In genomic region chr4:1873776-1874175, GRCh38 we compare ENCODE assay signal across 12 cellular contexts. TPM values are rescaled to one million over a fixed set of nuclear protein-coding genes. Genes with fewer than 3 reads are reported as not detected.
A peak's percentile ranks its signal among the peaks of the same experiment; 100 is the strongest.
DNase-seq lines count a peak whose midpoint lies in the region; ATAC-seq and TF ChIP-seq lines count a peak whose summit lies in the region.
"Had no signal": no experiment of that assay in that cellular context is flagged by ENCODE, and none has a peak within 500 bp of the region (broad histone marks: within the 10 kb centered on the region; RNA-seq: fewer than 3 reads in every experiment).

No MANE protein-coding gene starts in this region.

- CTCF ChIA-PET in OCI-LY7 (lab: Charles Lee; ENCODE audit: unreplicated experiment), result no interaction called here

- no peak overlapping the region for H2AFZ ChIP-seq in OCI-LY7 (ENCODE audit: low read length)

- H3K27me3 ChIP-seq in ectodermal cell (ENCODE audit: control insufficient read depth, insufficient read depth, low read length, poor library complexity, severe bottlenecking) (peaks cover 11% of the 10 kb centered on the region), uterus (no peaks in the 10 kb centered on the region)

- peaks cover 33% of the 10 kb centered on the region for H3K4me1 ChIP-seq in OCI-LY7 (ENCODE audit: insufficient read depth, low read length, poor library complexity, severe bottlenecking)
- peaks cover 13% of the 10 kb centered on the region for H3K4me1 ChIP-seq in ectodermal cell (ENCODE audit: control insufficient read depth, insufficient read depth, low read length)
- no peaks in the 10 kb centered on the region for H3K4me1 ChIP-seq in uterus

- H3K79me2 ChIP-seq in OCI-LY7 (ENCODE audit: insufficient read depth, low read depth, low read length), result peaks cover 69% of the 10 kb centered on the region

- DNase-seq in activated T-cell treated with anti-CD3 and anti-CD28 coated beads, Interleukin-2, amount 50 U/mL, for 72 hours, result no peak
- no peak for DNase-seq in activated T-cell treated with anti-CD3 and anti-CD28 coated beads, Interleukin-2, amount 50 U/mL, for 1 hour
- DNase-seq in OCI-LY7 (ENCODE audit: low spot score), result no peak
- no peak for DNase-seq in stimulated activated naive CD8-positive, alpha-beta T cell treated with anti-CD3 and anti-CD28 coated beads, Interleukin-15, amount 100 ng/mL, for 72 hours
- DNase-seq in uterus, result no peak
- no peak for DNase-seq in NCI-H1092 treated with DMSO at 0.1 percent for 48 hours (lab: John Stamatoyannopoulos, UW)
- DNase-seq: activated CD4-positive, CD25-positive, alpha-beta regulatory T cell treated with anti-CD3 and anti-CD28 coated beads, Interleukin-2, amount 50 U/mL, for 72 hours; OCI-M1 had no signal

- peaks cover 30% of the 10 kb centered on the region for H4K20me1 ChIP-seq in OCI-LY7 (ENCODE audit: insufficient read depth, low read length)

- H3K4me3 ChIP-seq in OCI-LY7 (ENCODE audit: low read depth, low read length, poor library complexity, severe bottlenecking) (peak overlapping the region; percentile 94), ectodermal cell (ENCODE audit: insufficient read depth, low read depth, low read length) (peak overlapping the region; percentile 11), uterus (no peak overlapping the region)

- H3K36me3 ChIP-seq in OCI-LY7 (ENCODE audit: insufficient read depth, low read length), result peaks cover 42% of the 10 kb centered on the region
- no peaks in the 10 kb centered on the region for H3K36me3 ChIP-seq in ectodermal cell (ENCODE audit: control insufficient read depth, insufficient read depth, low read length)
- no peaks in the 10 kb centered on the region for H3K36me3 ChIP-seq in uterus

- peaks cover 63% of the 10 kb centered on the region for H3K4me1 Mint-ChIP-seq in activated T-cell treated with anti-CD3 and anti-CD28 coated beads, Interleukin-2, amount 50 U/mL, for 72 hours (ENCODE audit: low read depth)
- H3K4me1 Mint-ChIP-seq in stimulated activated naive CD8-positive, alpha-beta T cell treated with anti-CD3 and anti-CD28 coated beads, Interleukin-15, amount 100 ng/mL, for 72 hours, result peaks cover 60% of the 10 kb centered on the region

- peaks cover 4 to 13% of the 10 kb centered on the region in 2 donors for H3K36me3 Mint-ChIP-seq in activated T-cell treated with anti-CD3 and anti-CD28 coated beads, Interleukin-2, amount 50 U/mL, for 72 hours (ENCODE audit: insufficient read depth in 2 of 2)
- H3K36me3 Mint-ChIP-seq: CD14-positive monocyte had no signal

- H3K4me3 Mint-ChIP-seq in activated T-cell treated with anti-CD3 and anti-CD28 coated beads, Interleukin-2, amount 50 U/mL, for 72 hours, result peak overlapping the region; percentile 96 to 98
- H3K4me3 Mint-ChIP-seq in stimulated activated naive CD8-positive, alpha-beta T cell treated with anti-CD3 and anti-CD28 coated beads, Interleukin-15, amount 100 ng/mL, for 72 hours, result peak overlapping the region; percentile 22 to 29
- H3K4me3 Mint-ChIP-seq: CD14-positive monocyte had no signal

- no peak for ATAC-seq in activated T-cell treated with anti-CD3 and anti-CD28 coated beads, Interleukin-2, amount 50 U/mL, for 72 hours (replicated peaks in 1 of 2)
- ATAC-seq in stimulated activated naive CD8-positive, alpha-beta T cell treated with anti-CD3 and anti-CD28 coated beads, Interleukin-15, amount 100 ng/mL, for 72 hours, result no peak
- ATAC-seq in HG02610 (IDR thresholded peaks at IDR 0.05; ENCODE audit: unreplicated experiment), result no peak
- ATAC-seq: left lobe of liver had no signal

- no peaks in the 10 kb centered on the region for H3K27me3 Mint-ChIP-seq in activated T-cell treated with anti-CD3 and anti-CD28 coated beads, Interleukin-2, amount 50 U/mL, for 72 hours (ENCODE audit: low read depth)
- no peaks in the 10 kb centered on the region for H3K27me3 Mint-ChIP-seq in stimulated activated naive CD8-positive, alpha-beta T cell treated with anti-CD3 and anti-CD28 coated beads, Interleukin-15, amount 100 ng/mL, for 72 hours

- POLR2A ChIA-PET in OCI-LY7 (lab: Charles Lee), result interaction anchor here (0.7 to 1.1 kb wide), 2 partner anchors 25 to 1203 kb away, joined by 3 to 5 read pairs; no protein-coding TSS in a partner anchor

- 81 to 90% methylated on average over 3 of the region's 3 CpGs for WGBS in ectodermal cell, 2 experiments

- H3K27ac ChIP-seq in OCI-LY7 (ENCODE audit: low read depth, low read length, poor library complexity, severe bottlenecking) (peak overlapping the region; percentile 85), ectodermal cell (ENCODE audit: insufficient read depth, low read depth, low read length, poor library complexity, severe bottlenecking) (no peak overlapping the region), uterus (no peak overlapping the region)

- H3K27ac Mint-ChIP-seq in activated T-cell treated with anti-CD3 and anti-CD28 coated beads, Interleukin-2, amount 50 U/mL, for 72 hours, result no peak overlapping the region
- H3K27ac Mint-ChIP-seq in stimulated activated naive CD8-positive, alpha-beta T cell treated with anti-CD3 and anti-CD28 coated beads, Interleukin-15, amount 100 ng/mL, for 72 hours, result no peak overlapping the region

- intact Hi-C loops in OCI-LY7 (cut with micrococcal nuclease; ENCODE audit: unreplicated experiment) (no loop called here), uterus (cut with DNase I; ENCODE audit: low total_unique reads) (no loop called here)

- H3K9me2 ChIP-seq in OCI-LY7 (ENCODE audit: insufficient read depth, low read length), result no peaks in the 10 kb centered on the region

- H3K4me2 ChIP-seq in OCI-LY7 (ENCODE audit: low read length), result peak overlapping the region; percentile 89

- H3K9me3 Mint-ChIP-seq in activated T-cell treated with anti-CD3 and anti-CD28 coated beads, Interleukin-2, amount 50 U/mL, for 72 hours, result no peaks in the 10 kb centered on the region
- H3K9me3 Mint-ChIP-seq in stimulated activated naive CD8-positive, alpha-beta T cell treated with anti-CD3 and anti-CD28 coated beads, Interleukin-15, amount 100 ng/mL, for 72 hours, result no peaks in the 10 kb centered on the region

- TF ChIP-seq POLR2A in uterus (IDR thresholded peaks at IDR 0.05), result no peak

- H3K9me3 ChIP-seq in OCI-LY7 (ENCODE audit: low read length) (no peaks in the 10 kb centered on the region), ectodermal cell (ENCODE audit: control insufficient read depth, low read length) (no peaks in the 10 kb centered on the region), uterus (no peaks in the 10 kb centered on the region)

- no TSS peak for BruUV-seq in OCI-LY7 (replicated peaks; lab: Mats Ljungman, UMichigan)

- no peak for TF ChIP-seq CTCF in OCI-LY7 (conservative IDR thresholded peaks at IDR 0.05; ENCODE audit: low read length)
- no peak for TF ChIP-seq CTCF in uterus (IDR thresholded peaks at IDR 0.05)

RNA-seq across cellular contexts. Expression of gene NSD2, which starts 2.6 kb away (rescaled TPM):
- 100 to 1,000 TPM; 232 to 268 TPM for total RNA-seq in activated T-cell treated with anti-CD3 and anti-CD28 coated beads, Interleukin-2, amount 50 U/mL, for 72 hours
- total RNA-seq in OCI-LY7 (2014; rRNA removed; shearing (Covaris generic)), result 158 and 169 TPM in 2 replicates
- total RNA-seq in OCI-LY7 (2022), result 329 and 372 TPM in 2 replicates
- 218 TPM for polyA plus RNA-seq in ectodermal cell (2013, experiment 1 of 4)
- 229 TPM for polyA plus RNA-seq in ectodermal cell (2013, experiment 2 of 4)
- polyA plus RNA-seq in ectodermal cell (2013, experiment 3 of 4), result 133 TPM
- polyA plus RNA-seq in ectodermal cell (2013, experiment 4 of 4), result 142 TPM
- total RNA-seq in uterus, result 10 to 100 TPM; 10.3 to 75.3 (median 49.0) TPM

RNA-seq across cellular contexts. Expression of gene LETM1, which starts 17.8 kb away (rescaled TPM):
- 10 to 100 TPM; 28.2 to 40.3 TPM for total RNA-seq in activated T-cell treated with anti-CD3 and anti-CD28 coated beads, Interleukin-2, amount 50 U/mL, for 72 hours
- 58.3 and 60.0 TPM in 2 replicates for total RNA-seq in OCI-LY7 (2014; rRNA removed; shearing (Covaris generic))
- 61.7 and 66.8 TPM in 2 replicates for total RNA-seq in OCI-LY7 (2022)
- 32.0 TPM for polyA plus RNA-seq in ectodermal cell (2013, experiment 1 of 4)
- 30.2 TPM for polyA plus RNA-seq in ectodermal cell (2013, experiment 2 of 4)
- 21.9 TPM for polyA plus RNA-seq in ectodermal cell (2013, experiment 3 of 4)
- 22.5 TPM for polyA plus RNA-seq in ectodermal cell (2013, experiment 4 of 4)
- total RNA-seq in uterus, result 10 to 100 TPM; 12.4 to 44.3 (median 31.3) TPM

Comparison
In these comparisons a context has a peak if more than half of its experiments do, and no peak if none do; other contexts are left out.
1. H3K4me3 ChIP-seq: peak in OCI-LY7 (single experiment) and ectodermal cell (single experiment); none in uterus (0 of 2).